In the genomic region with DNA sequence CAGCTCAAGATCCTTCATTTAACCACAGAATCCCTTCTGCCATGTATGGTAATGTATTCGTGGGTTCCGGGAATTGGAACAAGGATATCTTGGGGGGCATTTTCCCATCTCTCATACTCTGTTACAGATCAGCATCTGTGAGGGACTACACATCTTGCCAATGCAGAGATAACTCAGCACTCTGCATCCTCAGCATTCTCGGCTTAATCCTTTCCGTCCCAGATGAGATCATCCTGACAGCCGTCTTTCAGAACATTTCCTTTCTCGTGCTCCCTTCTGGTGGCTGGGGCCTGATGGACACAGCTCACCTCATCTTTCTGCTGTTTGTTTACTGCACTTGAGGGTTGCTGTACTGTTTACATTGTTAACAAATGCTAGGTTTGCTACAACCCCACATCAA, we compare ENCODE assay signal across 1 cellular context.
TF ChIP-seq lines count a peak whose summit lies in the region.

No MANE protein-coding gene starts in this region.

TF ChIP-seq in SK-N-SH, 30 proteins besides CTCF, POLR2A, EP300 and RAD21:
- TF ChIP-seq, protein P1, sequence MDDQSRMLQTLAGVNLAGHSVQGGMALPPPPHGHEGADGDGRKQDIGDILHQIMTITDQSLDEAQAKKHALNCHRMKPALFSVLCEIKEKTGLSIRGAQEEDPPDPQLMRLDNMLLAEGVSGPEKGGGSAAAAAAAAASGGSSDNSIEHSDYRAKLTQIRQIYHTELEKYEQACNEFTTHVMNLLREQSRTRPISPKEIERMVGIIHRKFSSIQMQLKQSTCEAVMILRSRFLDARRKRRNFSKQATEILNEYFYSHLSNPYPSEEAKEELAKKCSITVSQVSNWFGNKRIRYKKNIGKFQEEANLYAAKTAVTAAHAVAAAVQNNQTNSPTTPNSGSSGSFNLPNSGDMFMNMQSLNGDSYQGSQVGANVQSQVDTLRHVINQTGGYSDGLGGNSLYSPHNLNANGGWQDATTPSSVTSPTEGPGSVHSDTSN (IDR thresholded peaks at IDR 0.05), result no peak
- TF ChIP-seq, protein P2, sequence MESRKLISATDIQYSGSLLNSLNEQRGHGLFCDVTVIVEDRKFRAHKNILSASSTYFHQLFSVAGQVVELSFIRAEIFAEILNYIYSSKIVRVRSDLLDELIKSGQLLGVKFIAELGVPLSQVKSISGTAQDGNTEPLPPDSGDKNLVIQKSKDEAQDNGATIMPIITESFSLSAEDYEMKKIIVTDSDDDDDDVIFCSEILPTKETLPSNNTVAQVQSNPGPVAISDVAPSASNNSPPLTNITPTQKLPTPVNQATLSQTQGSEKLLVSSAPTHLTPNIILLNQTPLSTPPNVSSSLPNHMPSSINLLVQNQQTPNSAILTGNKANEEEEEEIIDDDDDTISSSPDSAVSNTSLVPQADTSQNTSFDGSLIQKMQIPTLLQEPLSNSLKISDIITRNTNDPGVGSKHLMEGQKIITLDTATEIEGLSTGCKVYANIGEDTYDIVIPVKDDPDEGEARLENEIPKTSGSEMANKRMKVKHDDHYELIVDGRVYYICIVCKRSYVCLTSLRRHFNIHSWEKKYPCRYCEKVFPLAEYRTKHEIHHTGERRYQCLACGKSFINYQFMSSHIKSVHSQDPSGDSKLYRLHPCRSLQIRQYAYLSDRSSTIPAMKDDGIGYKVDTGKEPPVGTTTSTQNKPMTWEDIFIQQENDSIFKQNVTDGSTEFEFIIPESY (IDR thresholded peaks at IDR 0.05; ENCODE audit: borderline replicate concordance, low read depth), result no peak
- TF ChIP-seq RFX5 (IDR thresholded peaks at IDR 0.05; ENCODE audit: low read length) (no peak), GATA2 (CRISPR knock-in tag; IDR thresholded peaks at IDR 0.05) (no peak), TEAD4 (IDR thresholded peaks at IDR 0.05; ENCODE audit: borderline replicate concordance, insufficient read depth) (no peak), JUND (IDR thresholded peaks at IDR 0.05) (no peak), FOSL2 (IDR thresholded peaks at IDR 0.05; ENCODE audit: borderline replicate concordance, low read depth) (no peak), FOXM1 (IDR thresholded peaks at IDR 0.05; ENCODE audit: low read depth) (no peak), POLR2AphosphoS5 (IDR thresholded peaks at IDR 0.05; ENCODE audit: low read depth, low read length) (no peak), YY1 (IDR thresholded peaks at IDR 0.05; ENCODE audit: low read depth) (no peak), CHD2 (IDR thresholded peaks at IDR 0.05; ENCODE audit: low read length, partially characterized antibody) (no peak), NRF1 (IDR thresholded peaks at IDR 0.05; ENCODE audit: low read depth, low read length) (no peak), TCF12 (IDR thresholded peaks at IDR 0.05) (no peak), RCOR1 (IDR thresholded peaks at IDR 0.05; ENCODE audit: low read length) (no peak), FOXJ3 (CRISPR knock-in tag; IDR thresholded peaks at IDR 0.05) (no peak)
- TF ChIP-seq, protein P3, sequence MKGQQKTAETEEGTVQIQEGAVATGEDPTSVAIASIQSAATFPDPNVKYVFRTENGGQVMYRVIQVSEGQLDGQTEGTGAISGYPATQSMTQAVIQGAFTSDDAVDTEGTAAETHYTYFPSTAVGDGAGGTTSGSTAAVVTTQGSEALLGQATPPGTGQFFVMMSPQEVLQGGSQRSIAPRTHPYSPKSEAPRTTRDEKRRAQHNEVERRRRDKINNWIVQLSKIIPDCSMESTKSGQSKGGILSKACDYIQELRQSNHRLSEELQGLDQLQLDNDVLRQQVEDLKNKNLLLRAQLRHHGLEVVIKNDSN (IDR thresholded peaks at IDR 0.05; ENCODE audit: borderline replicate concordance, low read depth), result no peak
- TF ChIP-seq, protein P4, sequence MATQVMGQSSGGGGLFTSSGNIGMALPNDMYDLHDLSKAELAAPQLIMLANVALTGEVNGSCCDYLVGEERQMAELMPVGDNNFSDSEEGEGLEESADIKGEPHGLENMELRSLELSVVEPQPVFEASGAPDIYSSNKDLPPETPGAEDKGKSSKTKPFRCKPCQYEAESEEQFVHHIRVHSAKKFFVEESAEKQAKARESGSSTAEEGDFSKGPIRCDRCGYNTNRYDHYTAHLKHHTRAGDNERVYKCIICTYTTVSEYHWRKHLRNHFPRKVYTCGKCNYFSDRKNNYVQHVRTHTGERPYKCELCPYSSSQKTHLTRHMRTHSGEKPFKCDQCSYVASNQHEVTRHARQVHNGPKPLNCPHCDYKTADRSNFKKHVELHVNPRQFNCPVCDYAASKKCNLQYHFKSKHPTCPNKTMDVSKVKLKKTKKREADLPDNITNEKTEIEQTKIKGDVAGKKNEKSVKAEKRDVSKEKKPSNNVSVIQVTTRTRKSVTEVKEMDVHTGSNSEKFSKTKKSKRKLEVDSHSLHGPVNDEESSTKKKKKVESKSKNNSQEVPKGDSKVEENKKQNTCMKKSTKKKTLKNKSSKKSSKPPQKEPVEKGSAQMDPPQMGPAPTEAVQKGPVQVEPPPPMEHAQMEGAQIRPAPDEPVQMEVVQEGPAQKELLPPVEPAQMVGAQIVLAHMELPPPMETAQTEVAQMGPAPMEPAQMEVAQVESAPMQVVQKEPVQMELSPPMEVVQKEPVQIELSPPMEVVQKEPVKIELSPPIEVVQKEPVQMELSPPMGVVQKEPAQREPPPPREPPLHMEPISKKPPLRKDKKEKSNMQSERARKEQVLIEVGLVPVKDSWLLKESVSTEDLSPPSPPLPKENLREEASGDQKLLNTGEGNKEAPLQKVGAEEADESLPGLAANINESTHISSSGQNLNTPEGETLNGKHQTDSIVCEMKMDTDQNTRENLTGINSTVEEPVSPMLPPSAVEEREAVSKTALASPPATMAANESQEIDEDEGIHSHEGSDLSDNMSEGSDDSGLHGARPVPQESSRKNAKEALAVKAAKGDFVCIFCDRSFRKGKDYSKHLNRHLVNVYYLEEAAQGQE (IDR thresholded peaks at IDR 0.05; ENCODE audit: low read depth, low read length), result no peak
